ENCODE assay signal across 8 cellular contexts in the genomic region with DNA sequence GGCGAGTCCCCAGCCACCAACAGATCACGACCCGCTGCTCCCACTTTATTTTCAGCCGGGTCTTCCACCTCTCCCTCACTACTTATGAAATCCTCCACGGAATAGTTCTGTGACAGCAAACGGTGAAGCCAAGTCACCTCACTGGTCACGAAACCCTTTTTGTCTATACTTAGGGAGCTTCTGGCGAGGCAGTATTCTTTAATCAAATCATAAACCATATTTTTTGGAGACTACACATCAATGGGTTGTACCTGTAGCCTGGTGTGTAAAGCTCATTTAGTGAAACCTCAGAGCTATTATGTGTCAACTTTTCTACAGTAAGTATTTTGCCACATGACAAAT. TPM values are rescaled to one million over a fixed set of nuclear protein-coding genes. Genes with fewer than 3 reads are reported as not detected.
DNase-seq lines count a peak whose midpoint lies in the region; ATAC-seq and TF ChIP-seq lines count a peak whose summit lies in the region.

No MANE protein-coding gene starts in this region.

- WGBS in ectodermal cell, 2 experiments = 8 to 14% methylated on average over 8 of the region's 8 CpGs

- POLR2A ChIA-PET in A673 (lab: Charles Lee; ENCODE audit: low non-redundant PET) = interaction anchor here (0.5 to 1.0 kb wide), 7 partner anchors 11 to 936 kb away, joined by 3 to 4 read pairs (median 3); partner anchors contain the start of gene LAMTOR3

- H3K4me3 ChIP-seq in A673 (ENCODE audit: low read depth, low read length, poor library complexity, severe bottlenecking) (peak overlapping the region; percentile 92), ectodermal cell (ENCODE audit: insufficient read depth, low read depth, low read length) (peak overlapping the region; percentile 96), muscle layer of colon (ENCODE audit: low read depth in 1 of 2, low read length in 2 of 2) (peak overlapping the region; percentile 84 to 97)
- peak overlapping the region; percentile 66 for H3K4me3 ChIP-seq in Jurkat, Clone E6-1 (ENCODE audit: low read length)

- peak overlapping the region; percentile 59 for H3K9ac ChIP-seq in muscle layer of colon (ENCODE audit: low read length)

- BruUV-seq in A673 (replicated peaks; lab: Mats Ljungman, UMichigan) = TSS peak; percentile 59

- H3K4me1 ChIP-seq in A673 (ENCODE audit: insufficient read depth, low read length, poor library complexity, severe bottlenecking) (peaks cover 14% of the 10 kb centered on the region), ectodermal cell (ENCODE audit: control insufficient read depth, insufficient read depth, low read length) (peaks cover 8% of the 10 kb centered on the region), muscle layer of colon (ENCODE audit: insufficient read depth, low read length) (peaks cover 16% of the 10 kb centered on the region)

- ATAC-seq in HG03520 (IDR thresholded peaks at IDR 0.05; ENCODE audit: unreplicated experiment) = no peak

- peak overlapping the region; percentile 79 for H3K27ac ChIP-seq in A673 (ENCODE audit: low read depth, low read length, poor library complexity, severe bottlenecking)
- H3K27ac ChIP-seq in ectodermal cell (ENCODE audit: insufficient read depth, low read depth, low read length, poor library complexity, severe bottlenecking) = peak overlapping the region; percentile 84
- H3K27ac ChIP-seq in muscle layer of colon (ENCODE audit: low read depth, low read length) = peak overlapping the region; percentile 88

- in situ Hi-C loops in KBM-7 (cut with MboI; ENCODE audit: low pct_unique_long_range_greater_than_20kb, low sequenced_read_pairs) = no loop called here

- CTCF ChIA-PET in A673 (lab: Charles Lee) = no interaction called here

- no peak for DNase-seq in A673 (ENCODE audit: low spot score)
- no peak for DNase-seq in Jurkat, Clone E6-1 (ENCODE audit: low read depth, low spot score)
- DNase-seq in HuH-7.5 (ENCODE audit: low spot score) = no peak
- DNase-seq in activated naive CD4-positive, alpha-beta T cell treated with anti-CD3 and anti-CD28 coated beads, Interleukin-2, amount 50 U/mL, for 16 hours = no peak
- DNase-seq in KBM-7 = no peak

- H3K9me3 ChIP-seq in A673 (ENCODE audit: low read depth, low read length, poor library complexity, severe bottlenecking) (no peaks in the 10 kb centered on the region), ectodermal cell (ENCODE audit: control insufficient read depth, low read length) (no peaks in the 10 kb centered on the region), muscle layer of colon (ENCODE audit: low read length) (no peaks in the 10 kb centered on the region)

- no peaks in the 10 kb centered on the region for H3K27me3 ChIP-seq in A673 (replicated peaks; ENCODE audit: insufficient read depth, low read depth, low read length, poor library complexity)
- H3K27me3 ChIP-seq in ectodermal cell (ENCODE audit: control insufficient read depth, insufficient read depth, low read length, poor library complexity, severe bottlenecking) = no peaks in the 10 kb centered on the region
- no peaks in the 10 kb centered on the region for H3K27me3 ChIP-seq in muscle layer of colon (ENCODE audit: control insufficient read depth in 1 of 2, insufficient read depth in 2 of 2, low read length in 2 of 2)

- intact Hi-C loops in A673 (cut with micrococcal nuclease; ENCODE audit: unreplicated experiment) = loop anchor here (5.0 kb wide), 1 partner anchor 546 kb away; no protein-coding TSS in a partner anchor

- H3K36me3 ChIP-seq in A673 (ENCODE audit: insufficient read depth, low read length, poor library complexity, severe bottlenecking) = peaks cover 22% of the 10 kb centered on the region
- peaks cover 4% of the 10 kb centered on the region for H3K36me3 ChIP-seq in ectodermal cell (ENCODE audit: control insufficient read depth, insufficient read depth, low read length)
- no peaks in the 10 kb centered on the region for H3K36me3 ChIP-seq in muscle layer of colon (ENCODE audit: insufficient read depth, low read length)

- TF ChIP-seq CTCF in A673 (conservative IDR thresholded peaks at IDR 0.05; ENCODE audit: low read depth, low read length) = no peak

RNA-seq across cellular contexts. Expression of gene H2AZ1, which starts 0.8 kb away (rescaled TPM):
- total RNA-seq in A673 (2021) = 1,005 and 1,095 TPM in 2 replicates
- polyA plus RNA-seq in Jurkat, Clone E6-1 (2012; ENCODE audit: insufficient read depth, insufficient read length) = 1,188 TPM
- polyA plus RNA-seq in ectodermal cell (2013, experiment 1 of 4) = 1,035 TPM
- 1,088 TPM for polyA plus RNA-seq in ectodermal cell (2013, experiment 2 of 4)
- 844 TPM for polyA plus RNA-seq in ectodermal cell (2013, experiment 3 of 4)
- 855 TPM for polyA plus RNA-seq in ectodermal cell (2013, experiment 4 of 4)

RNA-seq across cellular contexts. Expression of gene DNAJB14, which starts 4.5 kb away (rescaled TPM):
- total RNA-seq in A673 (2021) = 33.5 and 36.4 TPM in 2 replicates
- polyA plus RNA-seq in Jurkat, Clone E6-1 (2012; ENCODE audit: insufficient read depth, insufficient read length) = 42.5 TPM
- polyA plus RNA-seq in ectodermal cell (2013, experiment 1 of 4) = 25.8 TPM
- polyA plus RNA-seq in ectodermal cell (2013, experiment 2 of 4) = 26.1 TPM
- polyA plus RNA-seq in ectodermal cell (2013, experiment 3 of 4) = 21.2 TPM
- 25.7 TPM for polyA plus RNA-seq in ectodermal cell (2013, experiment 4 of 4)

RNA-seq across cellular contexts. Expression of gene LAMTOR3, which starts 56.7 kb away (rescaled TPM):
- total RNA-seq in A673 (2021) = 26.7 and 31.6 TPM in 2 replicates
- 23.6 TPM for polyA plus RNA-seq in Jurkat, Clone E6-1 (2012; ENCODE audit: insufficient read depth, insufficient read length)
- 45.0 TPM for polyA plus RNA-seq in ectodermal cell (2013, experiment 1 of 4)
- polyA plus RNA-seq in ectodermal cell (2013, experiment 2 of 4) = 50.1 TPM
- polyA plus RNA-seq in ectodermal cell (2013, experiment 3 of 4) = 53.0 TPM
- polyA plus RNA-seq in ectodermal cell (2013, experiment 4 of 4) = 49.1 TPM
